In the genomic region with DNA sequence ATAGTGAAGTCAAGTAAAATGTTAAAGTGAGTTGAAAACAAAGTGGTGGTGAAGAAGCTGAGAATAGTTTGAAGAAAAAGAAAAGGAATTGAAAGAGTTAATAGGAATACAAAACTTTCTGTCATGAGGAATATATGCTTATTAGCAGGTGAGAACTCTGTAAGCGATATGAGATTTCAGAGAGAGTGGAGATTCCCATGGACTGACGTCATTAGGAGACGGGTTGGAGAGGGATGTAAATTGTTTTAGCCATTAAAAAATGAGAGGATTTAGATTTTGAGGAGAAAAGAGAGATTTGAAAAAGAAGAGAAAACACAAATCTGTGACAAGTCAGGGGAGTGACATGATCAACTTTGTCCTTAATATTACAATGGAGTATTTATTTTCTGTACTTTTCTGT, we compare ENCODE assay signal across 33 cellular contexts. TPM values are rescaled to one million over a fixed set of nuclear protein-coding genes. Genes with fewer than 3 reads are reported as not detected.
"Had no signal": no experiment of that assay in that cellular context is flagged by ENCODE, and none has a peak within 500 bp of the region (broad histone marks: within the 10 kb centered on the region; RNA-seq: fewer than 3 reads in every experiment).

No MANE protein-coding gene starts in this region.

- H3K4me3 ChIP-seq: pancreas, prostate gland, skin epidermis, smooth muscle cell, spleen, suprapubic skin, testis, tibial artery, transverse colon, upper lobe of right lung, uterus had no signal

- H3K27me3 Mint-ChIP-seq: natural killer cell treated with Interleukin-12 subunit alpha and Interleukin-12 subunit beta and Interleukin-15 and Interleukin-18, amount 100 ng/mL, for 72 hours; stimulated activated memory B cell treated with anti-CD40 and anti-IgM and Interleukin-4, amounts not matched to agents 10 μg/mL and 1 μg/mL and 100 μg/mL, for 72 hours; stimulated activated naive CD8-positive, alpha-beta T cell treated with anti-CD3 and anti-CD28 coated beads, Interleukin-15, amount 100 ng/mL, for 72 hours; type B pancreatic cell had no signal

- H3K4me2 ChIP-seq: smooth muscle cell had no signal

- H3K27me3 ChIP-seq: neutrophil, pancreas, spleen, suprapubic skin, testis, tibial artery, transverse colon, upper lobe of right lung, uterus had no signal

- H3K27ac Mint-ChIP-seq: naive thymus-derived CD8-positive, alpha-beta T cell; natural killer cell treated with Interleukin-12 subunit alpha and Interleukin-12 subunit beta and Interleukin-15 and Interleukin-18, amount 100 ng/mL, for 72 hours; nephron progenitor cell; stimulated activated memory B cell treated with anti-CD40 and anti-IgM and Interleukin-4, amounts not matched to agents 10 μg/mL and 1 μg/mL and 100 μg/mL, for 72 hours; stimulated activated naive CD8-positive, alpha-beta T cell treated with anti-CD3 and anti-CD28 coated beads, Interleukin-15, amount 100 ng/mL, for 72 hours; type B pancreatic cell had no signal

- DNase-seq: naive thymus-derived CD8-positive, alpha-beta T cell; nephron progenitor cell; nucleus accumbens; pancreas; right cardiac atrium; spleen; stimulated activated CD4-positive, alpha-beta T cell treated with anti-CD3 and anti-CD28 coated beads, Interleukin-12 subunit alpha, Interleukin-12 subunit beta, amount 100 ng/mL, for 4 hours; stimulated activated CD4-positive, alpha-beta T cell treated with anti-CD3 and anti-CD28 coated beads, Interleukin-1b, Interleukin-23, amount 100 ng/mL, for 48 hours; stimulated activated CD4-positive, alpha-beta T cell treated with anti-CD3 and anti-CD28 coated beads, Interleukin-4, amount 100 ng/mL, for 1 hour; stimulated activated CD4-positive, alpha-beta T cell treated with anti-CD3 and anti-CD28 coated beads, Interleukin-4, amount 100 ng/mL, for 4 hours; stimulated activated CD8-positive, alpha-beta memory T cell treated with anti-CD3 and anti-CD28 coated beads, Interleukin-4, amount 100 ng/mL, for 48 hours; stimulated activated naive CD4-positive, alpha-beta T cell; stimulated activated naive CD8-positive, alpha-beta T cell treated with anti-CD3 and anti-CD28 coated beads, Interleukin-15, amount 100 ng/mL, for 72 hours; stimulated activated naive CD8-positive, alpha-beta T cell treated with anti-CD3 and anti-CD28 coated beads, Interleukin-15, Interleukin-2, amounts not matched to agents 100 U/mL and 50 U/mL, for 24 hours; substantia nigra; testis; tibial artery; transverse colon; upper lobe of right lung; uterus had no signal

- H3K4me3 Mint-ChIP-seq: naive thymus-derived CD8-positive, alpha-beta T cell; natural killer cell treated with Interleukin-12 subunit alpha and Interleukin-12 subunit beta and Interleukin-15 and Interleukin-18, amount 100 ng/mL, for 72 hours; nephron progenitor cell; neural crest cell; stimulated activated memory B cell treated with anti-CD40 and anti-IgM and Interleukin-4, amounts not matched to agents 10 μg/mL and 1 μg/mL and 100 μg/mL, for 72 hours; stimulated activated naive CD8-positive, alpha-beta T cell treated with anti-CD3 and anti-CD28 coated beads, Interleukin-15, amount 100 ng/mL, for 72 hours; type B pancreatic cell had no signal

- ATAC-seq: naive thymus-derived CD8-positive, alpha-beta T cell; natural killer cell treated with Interleukin-12 subunit alpha and Interleukin-12 subunit beta and Interleukin-15 and Interleukin-18, amount 100 ng/mL, for 72 hours; pancreas; right cardiac atrium; sciatic nerve; stimulated activated memory B cell treated with anti-CD40 and anti-IgM and Interleukin-4, amounts not matched to agents 10 μg/mL and 1 μg/mL and 100 μg/mL, for 72 hours; stimulated activated naive CD8-positive, alpha-beta T cell treated with anti-CD3 and anti-CD28 coated beads, Interleukin-15, amount 100 ng/mL, for 72 hours; stimulated activated naive CD8-positive, alpha-beta T cell treated with anti-CD3 and anti-CD28 coated beads, Interleukin-15, Interleukin-2, amounts not matched to agents 100 U/mL and 50 U/mL, for 24 hours; upper lobe of right lung had no signal

- H3K36me3 ChIP-seq: neutrophil, pancreas, prostate gland, spleen, suprapubic skin, tibial artery, transverse colon, upper lobe of right lung, uterus had no signal

- H3K4me1 Mint-ChIP-seq: naive thymus-derived CD8-positive, alpha-beta T cell; nephron progenitor cell; neural crest cell; stimulated activated memory B cell treated with anti-CD40 and anti-IgM and Interleukin-4, amounts not matched to agents 10 μg/mL and 1 μg/mL and 100 μg/mL, for 72 hours; stimulated activated naive CD8-positive, alpha-beta T cell treated with anti-CD3 and anti-CD28 coated beads, Interleukin-15, amount 100 ng/mL, for 72 hours had no signal

- FAIRE-seq: pancreas had no signal

- H3K27ac ChIP-seq: neutrophil, pancreas, prostate gland, skin epidermis, spleen, suprapubic skin, testis, tibial artery, transverse colon, upper lobe of right lung, uterus had no signal

- H3K9me3 ChIP-seq: neutrophil, pancreas, prostate gland, spleen, suprapubic skin, testis, tibial artery, transverse colon, upper lobe of right lung, uterus had no signal

- H3K36me3 Mint-ChIP-seq: naive thymus-derived CD8-positive, alpha-beta T cell; natural killer cell treated with Interleukin-12 subunit alpha and Interleukin-12 subunit beta and Interleukin-15 and Interleukin-18, amount 100 ng/mL, for 72 hours; stimulated activated memory B cell treated with anti-CD40 and anti-IgM and Interleukin-4, amounts not matched to agents 10 μg/mL and 1 μg/mL and 100 μg/mL, for 72 hours; type B pancreatic cell had no signal

- H3K4me1 ChIP-seq: pancreas, prostate gland, spleen, suprapubic skin, testis, tibial artery, transverse colon, upper lobe of right lung, uterus had no signal

- H3K9me3 Mint-ChIP-seq: natural killer cell treated with Interleukin-12 subunit alpha and Interleukin-12 subunit beta and Interleukin-15 and Interleukin-18, amount 100 ng/mL, for 72 hours; nephron progenitor cell; neural crest cell; stimulated activated memory B cell treated with anti-CD40 and anti-IgM and Interleukin-4, amounts not matched to agents 10 μg/mL and 1 μg/mL and 100 μg/mL, for 72 hours; stimulated activated naive CD8-positive, alpha-beta T cell treated with anti-CD3 and anti-CD28 coated beads, Interleukin-15, amount 100 ng/mL, for 72 hours; type B pancreatic cell had no signal

RNA-seq across cellular contexts. Expression of gene NDST4, which starts 11.7 kb away (rescaled TPM):
- total RNA-seq: naive thymus-derived CD8-positive, alpha-beta T cell; natural killer cell treated with Interleukin-12 subunit alpha and Interleukin-12 subunit beta and Interleukin-15 and Interleukin-18, amount 100 ng/mL, for 72 hours; omental fat pad; pancreas; posterior vena cava; renal cortical epithelial cell; right cardiac atrium; smooth muscle cell; suprapubic skin; upper lobe of right lung had no signal
- polyA plus RNA-seq: naive thymus-derived CD8-positive, alpha-beta T cell; pancreas; right cardiac atrium; smooth muscle cell had no signal
